24 cellular contexts compared by ENCODE assay signal in the genomic region with DNA sequence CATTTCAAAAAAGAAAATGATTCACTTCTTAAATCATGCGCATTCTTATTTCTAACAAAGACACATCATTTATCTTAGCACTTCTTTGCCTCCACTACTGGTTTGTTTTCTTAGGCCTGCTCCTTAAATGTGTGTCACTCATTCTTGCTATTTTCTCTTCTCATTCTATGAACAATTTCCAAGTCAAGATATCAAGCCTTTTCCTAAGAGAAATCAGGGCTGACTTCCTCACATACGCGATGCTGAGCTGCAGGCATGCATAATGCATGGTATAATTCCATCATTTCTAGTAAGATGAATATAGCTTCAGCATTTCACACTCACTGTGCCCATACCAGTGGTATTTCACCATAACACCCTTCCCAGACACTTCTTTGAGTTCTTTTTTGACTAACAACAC.
"Had no signal": no experiment of that assay in that cellular context is flagged by ENCODE, and none has a peak within 500 bp of the region (broad histone marks: within the 10 kb centered on the region; RNA-seq: fewer than 3 reads in every experiment).

No MANE protein-coding gene starts in this region.

- H3K4me1 ChIP-seq: colonic mucosa, esophagus muscularis mucosa, esophagus squamous epithelium, foreskin keratinocyte, gastrocnemius medialis, gastroesophageal sphincter, heart left ventricle, heart right ventricle had no signal

- H3K4me3 ChIP-seq: colonic mucosa, coronary artery, dorsolateral prefrontal cortex, esophagus muscularis mucosa, esophagus squamous epithelium, gastrocnemius medialis, gastroesophageal sphincter, heart left ventricle, heart right ventricle had no signal

- ATAC-seq: effector memory CD8-positive, alpha-beta T cell; esophagus mucosa; foreskin keratinocyte; gastrocnemius medialis; gastroesophageal sphincter; heart left ventricle; heart right ventricle had no signal

- H3K27me3 ChIP-seq: colonic mucosa, dorsolateral prefrontal cortex, esophagus muscularis mucosa, esophagus squamous epithelium, foreskin keratinocyte, gastrocnemius medialis, gastroesophageal sphincter, heart left ventricle, heart right ventricle had no signal

- DNase-seq: colonic mucosa; cortex of kidney; dermis blood vessel endothelial cell; dorsolateral prefrontal cortex; effector CD4-positive, alpha-beta T cell; effector CD8-positive, alpha-beta T cell; effector memory CD4-positive, alpha-beta T cell; effector memory CD8-positive, alpha-beta T cell; endodermal cell; erythroblast; esophagus squamous epithelium; foreskin fibroblast; foreskin keratinocyte; foreskin melanocyte; gastrocnemius medialis; glutamatergic neuron; head of caudate nucleus; heart left ventricle; heart right ventricle had no signal

- H3K9me3 ChIP-seq: colonic mucosa, gastrocnemius medialis had no signal

- H3K36me3 ChIP-seq: colonic mucosa, esophagus muscularis mucosa, esophagus squamous epithelium, gastrocnemius medialis, gastroesophageal sphincter, heart left ventricle, heart right ventricle had no signal

- H3K27ac ChIP-seq: colonic mucosa, coronary artery, dorsolateral prefrontal cortex, epithelial cell of prostate, esophagus muscularis mucosa, esophagus squamous epithelium, foreskin keratinocyte, gastrocnemius medialis, gastroesophageal sphincter, heart left ventricle, heart right ventricle had no signal
